In genomic region chr16:22188267-22188594, GRCh38 we compare ENCODE assay signal across 14 cellular contexts. TPM values are rescaled to one million over a fixed set of nuclear protein-coding genes. Genes with fewer than 3 reads are reported as not detected.
DNase-seq lines count a peak whose midpoint lies in the region; ATAC-seq, FAIRE-seq and TF ChIP-seq lines count a peak whose summit lies in the region.
"Had no signal": no experiment of that assay in that cellular context is flagged by ENCODE, and none has a peak within 500 bp of the region (broad histone marks: within the 10 kb centered on the region; RNA-seq: fewer than 3 reads in every experiment).

No MANE protein-coding gene starts in this region.

- no peak overlapping the region for H3K4me2 ChIP-seq in keratinocyte (ENCODE audit: control insufficient read depth, extremely low read depth, insufficient read depth, low read depth, low read length)
- H3K4me2 ChIP-seq: PC-9 had no signal

- no peaks in the 10 kb centered on the region for H3K9me3 ChIP-seq in keratinocyte (ENCODE audit: control insufficient read depth, low read depth, low read length)
- no peaks in the 10 kb centered on the region for H3K9me3 ChIP-seq in transverse colon
- H3K9me3 ChIP-seq: tibial artery had no signal

- 0 to 33% methylated on average over 1 to 2 of the region's 2 CpGs for WGBS in transverse colon (ENCODE audit: low coverage in 1 of 2), 2 donors

- H3K4me1 Mint-ChIP-seq in activated naive CD4-positive, alpha-beta T cell treated with anti-CD3 and anti-CD28 coated beads, Interleukin-2, amount 50 U/mL, for 24 hours = peaks cover 40% of the 10 kb centered on the region

- no peak for ATAC-seq in HG03159 (IDR thresholded peaks at IDR 0.05; ENCODE audit: unreplicated experiment)

- H3K9me1 ChIP-seq in keratinocyte (ENCODE audit: control insufficient read depth, extremely low read depth, insufficient read depth, low read length) = no peaks in the 10 kb centered on the region

- H3K36me3 ChIP-seq in keratinocyte (ENCODE audit: control insufficient read depth in 2 of 2, extremely low read depth in 1 of 2, insufficient read depth in 2 of 2, low read length in 2 of 2) (no peaks in the 10 kb centered on the region), transverse colon (no peaks in the 10 kb centered on the region)
- H3K36me3 ChIP-seq: tibial artery had no signal

- intact Hi-C loops in transverse colon (cut with DNase I; ENCODE audit: low total_unique reads) = loop anchor here (5.0 kb wide), 1 partner anchor 186 kb away; the partner anchor contains the start of gene PDZD9

- no peak for TF ChIP-seq POLR2A in transverse colon (IDR thresholded peaks at IDR 0.05)

- H3K9ac ChIP-seq in keratinocyte (ENCODE audit: control insufficient read depth, extremely low read depth, insufficient read depth, low read length) = no peak overlapping the region

- TF ChIP-seq CTCF in VCaP (conservative IDR thresholded peaks at IDR 0.05) (no peak), keratinocyte (optimal IDR thresholded peaks at IDR 0.05 in 1 of 3, IDR thresholded peaks at IDR 0.05 in 1 of 3, conservative IDR thresholded peaks at IDR 0.05 in 1 of 3; ENCODE audit: extremely low read depth in 1 of 3, insufficient read depth in 2 of 3, low read length in 3 of 3) (no peak), transverse colon (IDR thresholded peaks at IDR 0.05) (no peak)

- no peak overlapping the region for H3K4me3 Mint-ChIP-seq in activated naive CD4-positive, alpha-beta T cell treated with anti-CD3 and anti-CD28 coated beads, Interleukin-2, amount 50 U/mL, for 24 hours
- H3K4me3 Mint-ChIP-seq: dendritic cell treated with granulocyte-macrophage colony-stimulating factor and Interleukin-4, amounts not matched to agents 40 ng/mL and 50 ng/mL, for 4 days had no signal

- H3K27me3 Mint-ChIP-seq in activated naive CD4-positive, alpha-beta T cell treated with anti-CD3 and anti-CD28 coated beads, Interleukin-2, amount 50 U/mL, for 24 hours = no peaks in the 10 kb centered on the region
- H3K27me3 Mint-ChIP-seq: dendritic cell treated with granulocyte-macrophage colony-stimulating factor and Interleukin-4, amounts not matched to agents 40 ng/mL and 50 ng/mL, for 4 days had no signal

- no peak for TF ChIP-seq EP300 in transverse colon (IDR thresholded peaks at IDR 0.05; ENCODE audit: low read depth)

- H3K4me3 ChIP-seq in keratinocyte (ENCODE audit: control insufficient read depth in 2 of 3, extremely low read depth in 1 of 3, insufficient read depth in 2 of 3, low read depth in 1 of 3, low read length in 3 of 3) (no peak overlapping the region), transverse colon (no peak overlapping the region)
- H3K4me3 ChIP-seq: PC-9, tibial artery had no signal

- H2AFZ ChIP-seq in keratinocyte (ENCODE audit: control insufficient read depth, low read length) = peak overlapping the region; percentile 26
- H2AFZ ChIP-seq: PC-9 had no signal

- dilution Hi-C loops in keratinocyte (cut with MboI; ENCODE audit: extremely low pct_ligation_motif_present, low sequenced_read_pairs) = no loop called here

- in situ Hi-C loops in transverse colon (cut with MboI; ENCODE audit: low pct_ligation_motif_present in 1 of 4, low pct_unique_long_range_greater_than_20kb in 1 of 4, low sequenced_read_pairs in 3 of 4) = loop anchor here in 3 of 4 donors (5.0 to 10.0 kb wide), 3 partner anchors 93 to 193 kb away; partner anchors contain the start of genes PDZD9 (in 1 of the 3) and VWA3A (in 1 of the 3)

- peak overlapping the region; percentile 84 for H3K27ac Mint-ChIP-seq in activated naive CD4-positive, alpha-beta T cell treated with anti-CD3 and anti-CD28 coated beads, Interleukin-2, amount 50 U/mL, for 24 hours

- H4K20me1 ChIP-seq in keratinocyte (ENCODE audit: control insufficient read depth, extremely low read depth, insufficient read depth, low read length) = no peaks in the 10 kb centered on the region

- no peaks in the 10 kb centered on the region for H3K79me2 ChIP-seq in keratinocyte (ENCODE audit: control insufficient read depth, insufficient read depth, low read length)

- no peak for FAIRE-seq in keratinocyte (lab: Jason Lieb, UNC)

- no peaks in the 10 kb centered on the region for H3K9me3 Mint-ChIP-seq in activated naive CD4-positive, alpha-beta T cell treated with anti-CD3 and anti-CD28 coated beads, Interleukin-2, amount 50 U/mL, for 24 hours
- H3K9me3 Mint-ChIP-seq: dendritic cell treated with granulocyte-macrophage colony-stimulating factor and Interleukin-4, amounts not matched to agents 40 ng/mL and 50 ng/mL, for 4 days had no signal

- H3K36me3 Mint-ChIP-seq in activated naive CD4-positive, alpha-beta T cell treated with anti-CD3 and anti-CD28 coated beads, Interleukin-2, amount 50 U/mL, for 24 hours = no peaks in the 10 kb centered on the region

- no peaks in the 10 kb centered on the region for H3K27me3 ChIP-seq in keratinocyte (ENCODE audit: control insufficient read depth, extremely low read depth, insufficient read depth, low read length)
- H3K27me3 ChIP-seq in transverse colon = no peaks in the 10 kb centered on the region
- H3K27me3 ChIP-seq: tibial artery had no signal

- H3K27ac ChIP-seq in VCaP (peak overlapping the region; percentile 77; the same call in 1 of the 2 replicates), keratinocyte (ENCODE audit: control insufficient read depth, insufficient read depth, low read length) (no peak overlapping the region), transverse colon (peak overlapping the region; percentile 89 to 99 (median 96)), caudate nucleus (ENCODE audit: low read depth, low read length) (no peak overlapping the region)
- H3K27ac ChIP-seq: PC-9 had no signal

- H3K4me1 ChIP-seq in keratinocyte (ENCODE audit: control insufficient read depth, extremely low read depth, insufficient read depth, low read length) (peaks cover 34% of the 10 kb centered on the region), transverse colon (peaks cover 14 to 38% (median 26%) of the 10 kb centered on the region in 4 donors)

- DNase-seq in activated naive CD4-positive, alpha-beta T cell treated with Interleukin-2 at 50 U/mL for 16 hours = no peak
- DNase-seq in keratinocyte (ENCODE audit: low read depth, low spot score) = no peak
- DNase-seq in transverse colon = no peak
- no peak for DNase-seq in D341Med (ENCODE audit: low spot score)
- no peak for DNase-seq in caudate nucleus (lab: John Stamatoyannopoulos, UW)

RNA-seq across cellular contexts. Expression of gene EEF2K, which starts 17.8 kb away (rescaled TPM):
- polyA plus RNA-seq in keratinocyte = 6.5 to 13.0 TPM (median 7.3 TPM) in 3 replicates
- polyA plus RNA-seq in keratinocyte (2011; ENCODE audit: low read depth) = 1.6 TPM
- polyA plus RNA-seq in keratinocyte (2011; cell fraction: cytosol; rRNA removed) = 4.3 and 5.6 TPM in 2 replicates
- polyA plus RNA-seq in keratinocyte (2011; cell fraction: nucleus; rRNA removed) = 23.8 and 32.8 TPM in 2 replicates
- 2.5 and 10.5 TPM in 2 replicates for polyA plus RNA-seq in keratinocyte (2012; ENCODE audit: low replicate concordance)
- polyA minus RNA-seq in keratinocyte = 27.6 to 53.1 TPM (median 28.7 TPM) in 3 replicates
- 17.3 TPM for polyA minus RNA-seq in keratinocyte (2011; cell fraction: cytosol; rRNA and poly(A)+ RNA removed)
- 9.8 and 17.9 TPM in 2 replicates for polyA minus RNA-seq in keratinocyte (2011; cell fraction: nucleus; rRNA and poly(A)+ RNA removed)
- 100 to 1,000 TPM in 1 of 4 donors, 10 to 100 TPM in 3; 22.2 to 223 (median 50.1) TPM for total RNA-seq in transverse colon

RNA-seq across cellular contexts. Expression of gene SDR42E2, which starts 25.9 kb away (rescaled TPM):
- polyA plus RNA-seq in keratinocyte = not detected in 3 replicates
- not detected for polyA plus RNA-seq in keratinocyte (2011; ENCODE audit: low read depth)
- not detected in 2 replicates for polyA plus RNA-seq in keratinocyte (2011; cell fraction: cytosol; rRNA removed)
- polyA plus RNA-seq in keratinocyte (2011; cell fraction: nucleus; rRNA removed) = not detected in 2 replicates
- not detected in 2 replicates for polyA plus RNA-seq in keratinocyte (2012; ENCODE audit: low replicate concordance)
- 0.33 TPM in 1 of 3 replicates, not detected in the others for polyA minus RNA-seq in keratinocyte
- polyA minus RNA-seq in keratinocyte (2011; cell fraction: cytosol; rRNA and poly(A)+ RNA removed) = not detected
- polyA minus RNA-seq in keratinocyte (2011; cell fraction: nucleus; rRNA and poly(A)+ RNA removed) = not detected in 2 replicates
- total RNA-seq in transverse colon = not detected
- total RNA-seq: activated CD8-positive, alpha-beta memory T cell treated with anti-CD3 and anti-CD28 coated beads for 36 hours; osteocyte; PC-9; T-helper 2 cell treated with Interferon-gamma antibody and Interleukin-4, amounts not matched to agents 100 ng/mL and 5 ng/mL, for 36 hours had no signal

Comparison
In these comparisons a context has a peak if more than half of its experiments do, and no peak if none do; other contexts are left out.
1. H3K27ac ChIP-seq: peak in VCaP (single experiment) and transverse colon (4 of 4); none in keratinocyte (single experiment) and caudate nucleus (single experiment).